In genomic region chr13:29849071-29849541, GRCh38 we compare ENCODE assay signal across 8 cellular contexts. TPM values are rescaled to one million over a fixed set of nuclear protein-coding genes. Genes with fewer than 3 reads are reported as not detected.
A peak's percentile ranks its signal among the peaks of the same experiment; 100 is the strongest.
DNase-seq lines count a peak whose midpoint lies in the region; ATAC-seq, FAIRE-seq and TF ChIP-seq lines count a peak whose summit lies in the region.

No MANE protein-coding gene starts in this region.

- FAIRE-seq in HTR-8/SVneo (lab: Jason Lieb, UNC): no peak

- POLR2A ChIA-PET in CD8-positive, alpha-beta T cell (lab: Charles Lee): interaction anchor here (1.0 to 2.9 kb wide), 9 partner anchors 8 to 768 kb away, joined by 3 to 44 read pairs (median 8); partner anchors contain the start of gene USPL1

- peaks cover 15% of the 10 kb centered on the region for H3K4me1 ChIP-seq in CD8-positive, alpha-beta T cell (ENCODE audit: insufficient read depth, low read length)

- H3K4me3 ChIP-seq in CD8-positive, alpha-beta T cell (ENCODE audit: low read depth, low read length): peak overlapping the region; percentile 86

- no peak for ATAC-seq in CD8-positive, alpha-beta T cell
- ATAC-seq in memory B cell (ENCODE audit: low read depth) (peak; percentile 41), GM18861 (IDR thresholded peaks at IDR 0.05; ENCODE audit: unreplicated experiment) (no peak)

- CTCF ChIA-PET in CD8-positive, alpha-beta T cell (lab: Charles Lee): interaction anchor here (0.9 to 3.2 kb wide), 9 partner anchors 78 to 295 kb away, joined by 3 to 32 read pairs (median 3); no protein-coding TSS in a partner anchor

- H3K27ac Mint-ChIP-seq in CD8-positive, alpha-beta T cell: peak overlapping the region; percentile 92
- peak overlapping the region; percentile 99 for H3K27ac Mint-ChIP-seq in dendritic cell treated with granulocyte-macrophage colony-stimulating factor and Interleukin-4, amounts not matched to agents 40 ng/mL and 50 ng/mL, for 4 days
- peak overlapping the region; percentile 98 for H3K27ac Mint-ChIP-seq in memory B cell

- intact Hi-C loops in CD8-positive, alpha-beta T cell (cut with DNase I, micrococcal nuclease): loop anchor here (2.0 to 5.0 kb wide), 3 partner anchors 78 to 1313 kb away; partner anchors contain the start of gene HSPH1 (in 1 of the 2)
- intact Hi-C loops in dendritic cell treated with granulocyte-macrophage colony-stimulating factor and Interleukin-4, amounts not matched to agents 40 ng/mL and 50 ng/mL, for 4 days (cut with micrococcal nuclease): loop anchor here (5.0 kb wide), 2 partner anchors 77 to 78 kb away; no protein-coding TSS in a partner anchor

- no peak for TF ChIP-seq CTCF in CD8-positive, alpha-beta T cell (IDR thresholded peaks at IDR 0.05)

- peak overlapping the region; percentile 93 for H3K4me3 Mint-ChIP-seq in CD8-positive, alpha-beta T cell
- H3K4me3 Mint-ChIP-seq in dendritic cell treated with granulocyte-macrophage colony-stimulating factor and Interleukin-4, amounts not matched to agents 40 ng/mL and 50 ng/mL, for 4 days: peak overlapping the region; percentile 92
- H3K4me3 Mint-ChIP-seq in memory B cell: peak overlapping the region; percentile 97

- no peaks in the 10 kb centered on the region for H3K36me3 ChIP-seq in CD8-positive, alpha-beta T cell (ENCODE audit: insufficient read depth, low read length)

- H3K9me3 ChIP-seq in CD8-positive, alpha-beta T cell (ENCODE audit: low read length): no peaks in the 10 kb centered on the region

- H3K36me3 Mint-ChIP-seq in CD8-positive, alpha-beta T cell: peaks cover 17% of the 10 kb centered on the region
- peaks cover 31% of the 10 kb centered on the region for H3K36me3 Mint-ChIP-seq in dendritic cell treated with granulocyte-macrophage colony-stimulating factor and Interleukin-4, amounts not matched to agents 40 ng/mL and 50 ng/mL, for 4 days (ENCODE audit: low read depth)
- H3K36me3 Mint-ChIP-seq in memory B cell: no peaks in the 10 kb centered on the region

- H3K27me3 Mint-ChIP-seq in CD8-positive, alpha-beta T cell (ENCODE audit: low read depth): no peaks in the 10 kb centered on the region
- no peaks in the 10 kb centered on the region for H3K27me3 Mint-ChIP-seq in dendritic cell treated with granulocyte-macrophage colony-stimulating factor and Interleukin-4, amounts not matched to agents 40 ng/mL and 50 ng/mL, for 4 days
- no peaks in the 10 kb centered on the region for H3K27me3 Mint-ChIP-seq in memory B cell

- H3K27me3 ChIP-seq in CD8-positive, alpha-beta T cell (ENCODE audit: insufficient read depth, low read length): no peaks in the 10 kb centered on the region

- DNase-seq in CD8-positive, alpha-beta T cell: peak in 4 of 7 experiments; percentile 12 to 52 (median 30)
- DNase-seq in HuH-7 (ENCODE audit: low spot score) (peak; percentile 25), T-helper 1 cell (peak in 3 of 5 donors; percentile 10 to 31 (median 21)), memory B cell (ENCODE audit: low spot score in 2 of 2) (peak in 1 of 2 donors; percentile 34), HTR-8/SVneo (ENCODE audit: insufficient read length, low spot score) (no peak)

- peaks cover 33% of the 10 kb centered on the region for H3K4me1 Mint-ChIP-seq in CD8-positive, alpha-beta T cell (ENCODE audit: low read depth)
- H3K4me1 Mint-ChIP-seq in dendritic cell treated with granulocyte-macrophage colony-stimulating factor and Interleukin-4, amounts not matched to agents 40 ng/mL and 50 ng/mL, for 4 days (ENCODE audit: low read depth): peaks cover 39% of the 10 kb centered on the region
- peaks cover 25% of the 10 kb centered on the region for H3K4me1 Mint-ChIP-seq in memory B cell

- peak overlapping the region; percentile 90 for H3K27ac ChIP-seq in CD8-positive, alpha-beta T cell (ENCODE audit: low read depth, low read length)
- H3K27ac ChIP-seq in temporal lobe (ENCODE audit: low read depth, low read length): peak overlapping the region; percentile 93

- H3K9me3 Mint-ChIP-seq in CD8-positive, alpha-beta T cell: no peaks in the 10 kb centered on the region
- H3K9me3 Mint-ChIP-seq in dendritic cell treated with granulocyte-macrophage colony-stimulating factor and Interleukin-4, amounts not matched to agents 40 ng/mL and 50 ng/mL, for 4 days: no peaks in the 10 kb centered on the region
- H3K9me3 Mint-ChIP-seq in memory B cell: no peaks in the 10 kb centered on the region

RNA-seq across cellular contexts. Expression of gene UBL3, which starts 1.3 kb away (rescaled TPM):
- total RNA-seq in CD8-positive, alpha-beta T cell: 10 to 100 TPM; 40.0 to 43.1 TPM
- 65.2 TPM for total RNA-seq in temporal lobe
